ENCODE assay signal across 17 cellular contexts in genomic region chrX:154058207-154058997, GRCh38. TPM values are rescaled to one million over a fixed set of nuclear protein-coding genes. Genes with fewer than 3 reads are reported as not detected.
DNase-seq lines count a peak whose midpoint lies in the region; ATAC-seq and TF ChIP-seq lines count a peak whose summit lies in the region.
"Had no signal": no experiment of that assay in that cellular context is flagged by ENCODE, and none has a peak within 500 bp of the region (broad histone marks: within the 10 kb centered on the region; RNA-seq: fewer than 3 reads in every experiment).

No MANE protein-coding gene starts in this region.

- peaks cover 70% of the 10 kb centered on the region for H3K79me2 ChIP-seq in GM23338 (replicated peaks; ENCODE audit: insufficient read depth)

- peak overlapping the region in 1 of 2 donors; percentile 61 for H3K4me3 Mint-ChIP-seq in activated T-cell treated with anti-CD3 and anti-CD28 coated beads, Interleukin-2, amount 50 U/mL, for 72 hours
- H3K4me3 Mint-ChIP-seq in T-cell (no peak overlapping the region), GM23338 (no peak overlapping the region)
- H3K4me3 Mint-ChIP-seq: activated CD8-positive, alpha-beta memory T cell treated with anti-CD3 and anti-CD28 coated beads, Interleukin-2, amount 10 ng/mL, durations not matched to agents 7 days and 5 days; nephron had no signal

- H3K27ac ChIP-seq in GM23338 (ENCODE audit: low read depth), result no peak overlapping the region
- H3K27ac ChIP-seq: cardiac muscle cell, heart left ventricle, lower lobe of right lung, vagina had no signal

- H3K36me3 ChIP-seq in GM23338 (ENCODE audit: insufficient read depth), result no peaks in the 10 kb centered on the region
- H3K36me3 ChIP-seq: cardiac muscle cell, lower lobe of right lung, vagina had no signal

- H3K27me3 ChIP-seq in GM23338 (ENCODE audit: insufficient read depth), result no peaks in the 10 kb centered on the region
- H3K27me3 ChIP-seq: cardiac muscle cell, vagina had no signal

- no peaks in the 10 kb centered on the region for H3F3A ChIP-seq in GM23338 (replicated peaks; ENCODE audit: low read depth)

- DNase-seq in activated T-cell treated with anti-CD3 and anti-CD28 coated beads, Interleukin-2, amount 50 U/mL, for 72 hours, result no peak
- DNase-seq in activated T-cell treated with anti-CD3 and anti-CD28 coated beads, Interleukin-2, amount 50 U/mL, for 48 hours, result no peak
- DNase-seq in T-cell, result no peak
- DNase-seq in fibroblast of mammary gland (ENCODE audit: low read depth), result peak; percentile 30
- DNase-seq in stimulated activated naive CD8-positive, alpha-beta T cell treated with anti-CD3 and anti-CD28 coated beads, Interleukin-15, Interleukin-2, amounts not matched to agents 100 U/mL and 50 U/mL, for 24 hours, result no peak
- no peak for DNase-seq in SHP77 (lab: John Stamatoyannopoulos, UW)
- no peak for DNase-seq in GM23338 (ENCODE audit: low spot score)
- DNase-seq: activated CD8-positive, alpha-beta memory T cell treated with anti-CD3 and anti-CD28 coated beads, Interleukin-2, amount 10 ng/mL, durations not matched to agents 7 days and 5 days; Caco-2; heart left ventricle; lower lobe of right lung; NCI-H1436; RPMI8226 had no signal

- POLR2A ChIA-PET in T-cell (lab: Charles Lee), result interaction anchor here (0.6 to 0.8 kb wide), 3 partner anchors 16 to 77 kb away, joined by 3 to 4 read pairs (median 4); no protein-coding TSS in a partner anchor

- no peak overlapping the region for H3K4me2 ChIP-seq in GM23338

- no peaks in the 10 kb centered on the region; the same call in 1 of the 2 replicates for H4K20me1 ChIP-seq in GM23338 (replicated peaks; ENCODE audit: insufficient read depth)

- H3K9me2 ChIP-seq in GM23338 (ENCODE audit: insufficient read depth), result no peaks in the 10 kb centered on the region

- no peaks in the 10 kb centered on the region for H3K4me1 ChIP-seq in GM23338 (ENCODE audit: insufficient read depth)

- CTCF ChIA-PET in T-cell (lab: Charles Lee), result interaction anchor here in 1 of 2 donors (0.7 to 1.2 kb wide), 2 partner anchors 10 to 40 kb away, joined by 3 to 4 read pairs; no protein-coding TSS in a partner anchor

- H3K9me3 Mint-ChIP-seq in activated T-cell treated with anti-CD3 and anti-CD28 coated beads, Interleukin-2, amount 50 U/mL, for 72 hours, result no peaks in the 10 kb centered on the region
- H3K9me3 Mint-ChIP-seq in T-cell (no peaks in the 10 kb centered on the region), GM23338 (no peaks in the 10 kb centered on the region)

- H3K4me1 Mint-ChIP-seq in activated T-cell treated with anti-CD3 and anti-CD28 coated beads, Interleukin-2, amount 50 U/mL, for 72 hours (ENCODE audit: low read depth), result peaks cover 49% of the 10 kb centered on the region
- H3K4me1 Mint-ChIP-seq in T-cell (peaks cover 63 to 71% (median 66%) of the 10 kb centered on the region in 3 donors), GM23338 (peaks cover 18% of the 10 kb centered on the region)

- peaks cover 5 to 8% of the 10 kb centered on the region in 2 donors for H3K36me3 Mint-ChIP-seq in activated T-cell treated with anti-CD3 and anti-CD28 coated beads, Interleukin-2, amount 50 U/mL, for 72 hours (ENCODE audit: insufficient read depth in 2 of 2)
- H3K36me3 Mint-ChIP-seq in T-cell (peaks cover 16% of the 10 kb centered on the region), GM23338 (ENCODE audit: low read depth) (peaks cover 14% of the 10 kb centered on the region)

- no peak for TF ChIP-seq CTCF in fibroblast of mammary gland (conservative IDR thresholded peaks at IDR 0.05; ENCODE audit: control insufficient read depth, insufficient read depth, low read depth, low read length)
- no peak for TF ChIP-seq CTCF in GM23338 (conservative IDR thresholded peaks at IDR 0.05; ENCODE audit: low read depth in 2 of 2)

- peak overlapping the region; percentile 93 for H3K27ac Mint-ChIP-seq in activated T-cell treated with anti-CD3 and anti-CD28 coated beads, Interleukin-2, amount 50 U/mL, for 72 hours
- H3K27ac Mint-ChIP-seq in T-cell, result peak overlapping the region; percentile 59 to 71
- H3K27ac Mint-ChIP-seq in GM23338, result no peak overlapping the region

- ATAC-seq in activated T-cell treated with anti-CD3 and anti-CD28 coated beads, Interleukin-2, amount 50 U/mL, for 72 hours (replicated peaks in 1 of 2), result peak; percentile 40 to 76
- ATAC-seq in T-cell (replicated peaks in 1 of 4) (no peak), GM21723 (IDR thresholded peaks at IDR 0.05; ENCODE audit: unreplicated experiment) (no peak), GM23338 (no peak)
- peak; percentile 69 for ATAC-seq in stimulated activated naive CD8-positive, alpha-beta T cell treated with anti-CD3 and anti-CD28 coated beads, Interleukin-15, Interleukin-2, amounts not matched to agents 100 U/mL and 50 U/mL, for 24 hours
- ATAC-seq: activated CD8-positive, alpha-beta memory T cell treated with anti-CD3 and anti-CD28 coated beads, Interleukin-2, amount 10 ng/mL, durations not matched to agents 7 days and 5 days; heart left ventricle; lower lobe of right lung had no signal

- peaks cover 8% of the 10 kb centered on the region for H3K27me3 Mint-ChIP-seq in activated T-cell treated with anti-CD3 and anti-CD28 coated beads, Interleukin-2, amount 50 U/mL, for 72 hours (ENCODE audit: low read depth)
- H3K27me3 Mint-ChIP-seq in T-cell (peaks cover 0 to 24% of the 10 kb centered on the region in 2 donors), GM23338 (ENCODE audit: insufficient read depth, low read depth, poor library complexity) (no peaks in the 10 kb centered on the region)
- H3K27me3 Mint-ChIP-seq: activated CD8-positive, alpha-beta memory T cell treated with anti-CD3 and anti-CD28 coated beads, Interleukin-2, amount 10 ng/mL, durations not matched to agents 7 days and 5 days had no signal

- H2AFZ ChIP-seq in GM23338, result no peak overlapping the region

- H3K4me3 ChIP-seq in fibroblast of mammary gland (ENCODE audit: control insufficient read depth, low read depth, low read length) (no peak overlapping the region), GM23338 (no peak overlapping the region)
- H3K4me3 ChIP-seq: cardiac muscle cell, heart left ventricle, lower lobe of right lung, vagina had no signal

TF ChIP-seq in GM23338, 12 proteins besides CTCF, POLR2A, EP300 and RAD21:
- no peak for TF ChIP-seq POLR2AphosphoS5 (IDR thresholded peaks at IDR 0.05; ENCODE audit: low read depth)
- TF ChIP-seq NANOG (IDR thresholded peaks at IDR 0.05; ENCODE audit: borderline replicate concordance), result no peak
- TF ChIP-seq EZH2phosphoT487 (IDR thresholded peaks at IDR 0.05; ENCODE audit: unreplicated experiment), result no peak
- no peak for TF ChIP-seq STAT1 (IDR thresholded peaks at IDR 0.05; ENCODE audit: unreplicated experiment)
- no peak for TF ChIP-seq ETS1 (IDR thresholded peaks at IDR 0.05)
- TF ChIP-seq, protein P1, sequence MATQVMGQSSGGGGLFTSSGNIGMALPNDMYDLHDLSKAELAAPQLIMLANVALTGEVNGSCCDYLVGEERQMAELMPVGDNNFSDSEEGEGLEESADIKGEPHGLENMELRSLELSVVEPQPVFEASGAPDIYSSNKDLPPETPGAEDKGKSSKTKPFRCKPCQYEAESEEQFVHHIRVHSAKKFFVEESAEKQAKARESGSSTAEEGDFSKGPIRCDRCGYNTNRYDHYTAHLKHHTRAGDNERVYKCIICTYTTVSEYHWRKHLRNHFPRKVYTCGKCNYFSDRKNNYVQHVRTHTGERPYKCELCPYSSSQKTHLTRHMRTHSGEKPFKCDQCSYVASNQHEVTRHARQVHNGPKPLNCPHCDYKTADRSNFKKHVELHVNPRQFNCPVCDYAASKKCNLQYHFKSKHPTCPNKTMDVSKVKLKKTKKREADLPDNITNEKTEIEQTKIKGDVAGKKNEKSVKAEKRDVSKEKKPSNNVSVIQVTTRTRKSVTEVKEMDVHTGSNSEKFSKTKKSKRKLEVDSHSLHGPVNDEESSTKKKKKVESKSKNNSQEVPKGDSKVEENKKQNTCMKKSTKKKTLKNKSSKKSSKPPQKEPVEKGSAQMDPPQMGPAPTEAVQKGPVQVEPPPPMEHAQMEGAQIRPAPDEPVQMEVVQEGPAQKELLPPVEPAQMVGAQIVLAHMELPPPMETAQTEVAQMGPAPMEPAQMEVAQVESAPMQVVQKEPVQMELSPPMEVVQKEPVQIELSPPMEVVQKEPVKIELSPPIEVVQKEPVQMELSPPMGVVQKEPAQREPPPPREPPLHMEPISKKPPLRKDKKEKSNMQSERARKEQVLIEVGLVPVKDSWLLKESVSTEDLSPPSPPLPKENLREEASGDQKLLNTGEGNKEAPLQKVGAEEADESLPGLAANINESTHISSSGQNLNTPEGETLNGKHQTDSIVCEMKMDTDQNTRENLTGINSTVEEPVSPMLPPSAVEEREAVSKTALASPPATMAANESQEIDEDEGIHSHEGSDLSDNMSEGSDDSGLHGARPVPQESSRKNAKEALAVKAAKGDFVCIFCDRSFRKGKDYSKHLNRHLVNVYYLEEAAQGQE (IDR thresholded peaks at IDR 0.05; ENCODE audit: unreplicated experiment), result no peak

RNA-seq across cellular contexts. Expression of gene IRAK1, which starts 38.7 kb away (rescaled TPM):
- total RNA-seq in activated T-cell treated with anti-CD3 and anti-CD28 coated beads, Interleukin-2, amount 50 U/mL, for 72 hours, result 100 to 1,000 TPM; 131 to 150 TPM
- total RNA-seq in T-cell, result 100 to 1,000 TPM in 1 of 5 donors, 10 to 100 TPM in 4; 66.5 to 102 (median 85.0) TPM
- 30.4 and 38.0 TPM in 2 replicates for total RNA-seq in GM23338 (2014; rRNA removed; shearing (Covaris generic))
- 21.6 and 23.0 TPM in 2 replicates for polyA plus RNA-seq in GM23338 (2016; fragmentation: Nextera tagmentation; extraction: Ambion mirVana)

RNA-seq across cellular contexts. Expression of gene MECP2, which starts 39.1 kb away (rescaled TPM):
- total RNA-seq in activated T-cell treated with anti-CD3 and anti-CD28 coated beads, Interleukin-2, amount 50 U/mL, for 72 hours, result 10 to 100 TPM; 70.4 to 73.5 TPM
- total RNA-seq in T-cell, result 100 to 1,000 TPM in 3 of 5 donors, 10 to 100 TPM in 2; 84.9 to 129 (median 100) TPM
- 32.7 and 34.0 TPM in 2 replicates for total RNA-seq in GM23338 (2014; rRNA removed; shearing (Covaris generic))
- 27.4 and 27.7 TPM in 2 replicates for polyA plus RNA-seq in GM23338 (2016; fragmentation: Nextera tagmentation; extraction: Ambion mirVana)

Comparison
In these comparisons a context has a peak if more than half of its experiments do, and no peak if none do; other contexts are left out.
1. ATAC-seq: peak in activated T-cell treated with anti-CD3 and anti-CD28 coated beads, Interleukin-2, amount 50 U/mL, for 72 hours (2 of 2) and stimulated activated naive CD8-positive, alpha-beta T cell treated with anti-CD3 and anti-CD28 coated beads, Interleukin-15, Interleukin-2, amounts not matched to agents 100 U/mL and 50 U/mL, for 24 hours (single experiment); none in T-cell (0 of 4), GM21723 (single experiment) and GM23338 (single experiment).